1 cellular context compared by ENCODE assay signal in genomic region chr19:56120371-56121179, GRCh38.
TF ChIP-seq lines count a peak whose summit lies in the region.

No MANE protein-coding gene starts in this region.

TF ChIP-seq in K562, 482 proteins besides CTCF, POLR2A, EP300 and RAD21 (continued from another document and continues in another):
- TF ChIP-seq, protein P1, sequence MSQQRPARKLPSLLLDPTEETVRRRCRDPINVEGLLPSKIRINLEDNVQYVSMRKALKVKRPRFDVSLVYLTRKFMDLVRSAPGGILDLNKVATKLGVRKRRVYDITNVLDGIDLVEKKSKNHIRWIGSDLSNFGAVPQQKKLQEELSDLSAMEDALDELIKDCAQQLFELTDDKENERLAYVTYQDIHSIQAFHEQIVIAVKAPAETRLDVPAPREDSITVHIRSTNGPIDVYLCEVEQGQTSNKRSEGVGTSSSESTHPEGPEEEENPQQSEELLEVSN (IDR thresholded peaks at IDR 0.05; ENCODE audit: borderline replicate concordance in 1 of 2, extremely low read depth in 1 of 2, insufficient read depth in 1 of 2, insufficient read length in 1 of 2, low read depth in 1 of 2, low read length in 1 of 2, poor library complexity in 1 of 2, severe bottlenecking in 1 of 2): peak; percentile 88 to 95
- TF ChIP-seq, protein P2, sequence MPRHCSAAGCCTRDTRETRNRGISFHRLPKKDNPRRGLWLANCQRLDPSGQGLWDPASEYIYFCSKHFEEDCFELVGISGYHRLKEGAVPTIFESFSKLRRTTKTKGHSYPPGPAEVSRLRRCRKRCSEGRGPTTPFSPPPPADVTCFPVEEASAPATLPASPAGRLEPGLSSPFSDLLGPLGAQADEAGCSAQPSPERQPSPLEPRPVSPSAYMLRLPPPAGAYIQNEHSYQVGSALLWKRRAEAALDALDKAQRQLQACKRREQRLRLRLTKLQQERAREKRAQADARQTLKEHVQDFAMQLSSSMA (CRISPR knock-in tag; IDR thresholded peaks at IDR 0.05): no peak
- TF ChIP-seq CBFA2T3 (IDR thresholded peaks at IDR 0.05): no peak
- no peak for TF ChIP-seq NELFE (IDR thresholded peaks at IDR 0.05; ENCODE audit: insufficient read depth, insufficient read length)
- no peak for TF ChIP-seq MCM3 (IDR thresholded peaks at IDR 0.05)
- TF ChIP-seq COPS2 (conservative IDR thresholded peaks at IDR 0.05): no peak
- TF ChIP-seq ATF6 (CRISPR knock-in tag; IDR thresholded peaks at IDR 0.05): no peak; the same call in 1 of the 2 replicates
- no peak for TF ChIP-seq MBD1 (CRISPR knock-in tag; IDR thresholded peaks at IDR 0.05)
- TF ChIP-seq NCOA2 (IDR thresholded peaks at IDR 0.05; ENCODE audit: partially characterized antibody in 2 of 2): no peak
- no peak for TF ChIP-seq KLF1 (tag; IDR thresholded peaks at IDR 0.05)
- TF ChIP-seq TEAD1 (CRISPR knock-in tag; IDR thresholded peaks at IDR 0.05): no peak; a peak in 1 of 4 replicates
- TF ChIP-seq, protein P3, sequence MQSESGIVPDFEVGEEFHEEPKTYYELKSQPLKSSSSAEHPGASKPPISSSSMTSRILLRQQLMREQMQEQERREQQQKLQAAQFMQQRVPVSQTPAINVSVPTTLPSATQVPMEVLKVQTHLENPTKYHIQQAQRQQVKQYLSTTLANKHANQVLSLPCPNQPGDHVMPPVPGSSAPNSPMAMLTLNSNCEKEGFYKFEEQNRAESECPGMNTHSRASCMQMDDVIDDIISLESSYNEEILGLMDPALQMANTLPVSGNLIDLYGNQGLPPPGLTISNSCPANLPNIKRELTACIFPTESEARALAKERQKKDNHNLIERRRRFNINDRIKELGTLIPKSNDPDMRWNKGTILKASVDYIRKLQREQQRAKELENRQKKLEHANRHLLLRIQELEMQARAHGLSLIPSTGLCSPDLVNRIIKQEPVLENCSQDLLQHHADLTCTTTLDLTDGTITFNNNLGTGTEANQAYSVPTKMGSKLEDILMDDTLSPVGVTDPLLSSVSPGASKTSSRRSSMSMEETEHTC (IDR thresholded peaks at IDR 0.05): no peak
- TF ChIP-seq SRSF1 (IDR thresholded peaks at IDR 0.05; ENCODE audit: low read depth, low read length): no peak
- 0 out of 2 replicates have a peak, but pooled peaks have one; percentile 10 for TF ChIP-seq ARID1B (IDR thresholded peaks at IDR 0.05)
- TF ChIP-seq ARID4B (CRISPR knock-in tag; IDR thresholded peaks at IDR 0.05): peak; percentile 84
- no peak for TF ChIP-seq MYBL2 (IDR thresholded peaks at IDR 0.05; ENCODE audit: low read depth)
- no peak for TF ChIP-seq MYBL2 (CRISPR knock-in tag; IDR thresholded peaks at IDR 0.05; ENCODE audit: borderline replicate concordance)
- TF ChIP-seq, protein P4, sequence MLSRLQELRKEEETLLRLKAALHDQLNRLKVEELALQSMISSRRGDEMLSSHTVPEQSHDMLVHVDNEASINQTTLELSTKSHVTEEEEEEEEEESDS (CRISPR knock-in tag; IDR thresholded peaks at IDR 0.05): no peak
- TF ChIP-seq, protein P5, sequence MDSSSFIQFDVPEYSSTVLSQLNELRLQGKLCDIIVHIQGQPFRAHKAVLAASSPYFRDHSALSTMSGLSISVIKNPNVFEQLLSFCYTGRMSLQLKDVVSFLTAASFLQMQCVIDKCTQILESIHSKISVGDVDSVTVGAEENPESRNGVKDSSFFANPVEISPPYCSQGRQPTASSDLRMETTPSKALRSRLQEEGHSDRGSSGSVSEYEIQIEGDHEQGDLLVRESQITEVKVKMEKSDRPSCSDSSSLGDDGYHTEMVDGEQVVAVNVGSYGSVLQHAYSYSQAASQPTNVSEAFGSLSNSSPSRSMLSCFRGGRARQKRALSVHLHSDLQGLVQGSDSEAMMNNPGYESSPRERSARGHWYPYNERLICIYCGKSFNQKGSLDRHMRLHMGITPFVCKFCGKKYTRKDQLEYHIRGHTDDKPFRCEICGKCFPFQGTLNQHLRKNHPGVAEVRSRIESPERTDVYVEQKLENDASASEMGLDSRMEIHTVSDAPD (CRISPR knock-in tag; IDR thresholded peaks at IDR 0.05): no peak
- no peak for TF ChIP-seq HDGF (IDR thresholded peaks at IDR 0.05)
- TF ChIP-seq, protein P6, sequence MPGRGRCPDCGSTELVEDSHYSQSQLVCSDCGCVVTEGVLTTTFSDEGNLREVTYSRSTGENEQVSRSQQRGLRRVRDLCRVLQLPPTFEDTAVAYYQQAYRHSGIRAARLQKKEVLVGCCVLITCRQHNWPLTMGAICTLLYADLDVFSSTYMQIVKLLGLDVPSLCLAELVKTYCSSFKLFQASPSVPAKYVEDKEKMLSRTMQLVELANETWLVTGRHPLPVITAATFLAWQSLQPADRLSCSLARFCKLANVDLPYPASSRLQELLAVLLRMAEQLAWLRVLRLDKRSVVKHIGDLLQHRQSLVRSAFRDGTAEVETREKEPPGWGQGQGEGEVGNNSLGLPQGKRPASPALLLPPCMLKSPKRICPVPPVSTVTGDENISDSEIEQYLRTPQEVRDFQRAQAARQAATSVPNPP (IDR thresholded peaks at IDR 0.05; ENCODE audit: borderline replicate concordance, insufficient read depth, insufficient read length): no peak
- peak; percentile 88 for TF ChIP-seq FIP1L1 (IDR thresholded peaks at IDR 0.05; ENCODE audit: low read depth, low read length, poor library complexity, severe bottlenecking)
- TF ChIP-seq CBX1 (IDR thresholded peaks at IDR 0.05; ENCODE audit: low read depth): 0 out of 2 replicates have a peak, but pooled peaks have one; percentile 0
- no peak for TF ChIP-seq CBFB (CRISPR knock-in tag; IDR thresholded peaks at IDR 0.05)
- TF ChIP-seq FOXA3 (CRISPR knock-in tag; conservative IDR thresholded peaks at IDR 0.05 in 1 of 2, IDR thresholded peaks at IDR 0.05 in 1 of 2): no peak
- TF ChIP-seq XRCC3 (IDR thresholded peaks at IDR 0.05): no peak
- TF ChIP-seq RBBP5 (IDR thresholded peaks at IDR 0.05; ENCODE audit: borderline replicate concordance, insufficient read depth, low read length, poor library complexity, severe bottlenecking): peak; percentile 63
- TF ChIP-seq ZNF146 (CRISPR knock-in tag; IDR thresholded peaks at IDR 0.05; ENCODE audit: unreplicated experiment): no peak
- no peak for TF ChIP-seq LCOR (CRISPR knock-in tag; IDR thresholded peaks at IDR 0.05)
- TF ChIP-seq SAFB (IDR thresholded peaks at IDR 0.05; ENCODE audit: borderline replicate concordance, low read depth, low read length): 0 out of 2 replicates have a peak, but pooled peaks have one; percentile 45
- no peak for TF ChIP-seq ZNF121 (CRISPR knock-in tag; conservative IDR thresholded peaks at IDR 0.05)
- no peak for TF ChIP-seq SMARCC2 (IDR thresholded peaks at IDR 0.05; ENCODE audit: low read depth)
- TF ChIP-seq DIDO1 (tag; IDR thresholded peaks at IDR 0.05; ENCODE audit: low read depth): no peak
- TF ChIP-seq IRF9 (tag; IDR thresholded peaks at IDR 0.05): no peak
- no peak for TF ChIP-seq ATF4 (CRISPR knock-in tag; IDR thresholded peaks at IDR 0.05)
- TF ChIP-seq DPF2 (IDR thresholded peaks at IDR 0.05): 0 out of 2 replicates have a peak, but pooled peaks have one; percentile 10
- no peak for TF ChIP-seq ZNF133 (CRISPR knock-in tag; IDR thresholded peaks at IDR 0.05)
- no peak for TF ChIP-seq GATA2 (CRISPR knock-in tag; IDR thresholded peaks at IDR 0.05)
- TF ChIP-seq SNIP1 (IDR thresholded peaks at IDR 0.05; ENCODE audit: low read depth): no peak
- no peak for TF ChIP-seq ARNT (IDR thresholded peaks at IDR 0.05)
- TF ChIP-seq RAD51 (IDR thresholded peaks at IDR 0.05; ENCODE audit: borderline replicate concordance, low read depth): no peak
- TF ChIP-seq ESRRB (CRISPR knock-in tag; IDR thresholded peaks at IDR 0.05; ENCODE audit: borderline replicate concordance): no peak
- no peak for TF ChIP-seq RFX7 (CRISPR knock-in tag; IDR thresholded peaks at IDR 0.05)
- 0 out of 2 replicates have a peak, but pooled peaks have one; percentile 46 for TF ChIP-seq SMAD4 (CRISPR knock-in tag; conservative IDR thresholded peaks at IDR 0.05)
- TF ChIP-seq RHOXF2B (CRISPR knock-in tag; conservative IDR thresholded peaks at IDR 0.05): no peak
- no peak for TF ChIP-seq BMI1 (IDR thresholded peaks at IDR 0.05; ENCODE audit: low read length)
- no peak for TF ChIP-seq ZFP30 (CRISPR knock-in tag; IDR thresholded peaks at IDR 0.05; ENCODE audit: borderline replicate concordance)
- TF ChIP-seq RNF2 (IDR thresholded peaks at IDR 0.05): peak; percentile 56; the same call in 1 of the 2 replicates
- TF ChIP-seq CBX5 (IDR thresholded peaks at IDR 0.05; ENCODE audit: borderline replicate concordance, low read depth): no peak
- no peak for TF ChIP-seq KAT8 (IDR thresholded peaks at IDR 0.05; ENCODE audit: low read depth)
- no peak for TF ChIP-seq ZNF3 (CRISPR knock-in tag; IDR thresholded peaks at IDR 0.05)
- TF ChIP-seq EWSR1 (IDR thresholded peaks at IDR 0.05; ENCODE audit: borderline replicate concordance, low read depth, partially characterized antibody): no peak
- no peak for TF ChIP-seq ZBED1 (IDR thresholded peaks at IDR 0.05)
- TF ChIP-seq HMBOX1 (IDR thresholded peaks at IDR 0.05): no peak
- TF ChIP-seq NONO (IDR thresholded peaks at IDR 0.05; ENCODE audit: low read depth in 2 of 2, low read length in 1 of 2): no peak
